In the genomic region with DNA sequence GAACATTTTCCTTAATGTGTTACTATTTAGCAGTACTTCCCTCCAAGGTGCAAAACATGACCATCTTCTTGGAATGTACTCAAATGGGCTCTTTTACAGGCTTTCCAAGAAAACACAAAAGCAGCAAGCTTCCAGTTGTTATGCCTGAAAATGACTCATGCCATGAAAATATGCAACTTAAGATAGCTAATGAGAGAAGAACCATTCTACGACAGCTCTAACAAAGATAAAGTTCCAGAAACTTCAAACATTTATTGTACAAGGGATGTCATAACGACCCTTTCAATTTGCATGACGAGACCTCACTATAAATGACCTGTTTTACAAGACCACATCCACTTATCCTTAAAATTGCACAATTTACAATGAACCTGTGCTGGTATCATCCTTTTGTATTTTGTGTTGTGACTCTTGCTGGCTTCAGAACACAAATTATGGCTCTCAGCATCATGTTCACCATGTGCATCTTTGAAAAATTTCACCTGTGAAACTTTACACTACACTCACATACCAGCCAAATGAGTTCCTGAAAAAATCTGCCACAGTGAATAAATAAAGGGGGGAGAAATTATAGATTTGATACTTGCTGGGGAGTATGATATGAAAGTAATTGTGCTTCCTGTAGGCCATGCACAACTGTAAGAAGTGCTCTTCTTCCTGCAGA, we compare ENCODE assay signal across 24 cellular contexts.
DNase-seq lines count a peak whose midpoint lies in the region; ATAC-seq, FAIRE-seq and TF ChIP-seq lines count a peak whose summit lies in the region.
"Had no signal": no experiment of that assay in that cellular context is flagged by ENCODE, and none has a peak within 500 bp of the region (broad histone marks: within the 10 kb centered on the region; RNA-seq: fewer than 3 reads in every experiment).

No MANE protein-coding gene starts in this region.

- intact Hi-C loops in HepG2 (cut with micrococcal nuclease; ENCODE audit: unreplicated experiment): no loop called here

- H3K9ac ChIP-seq in SK-N-SH: no peak overlapping the region
- no peak overlapping the region for H3K9ac ChIP-seq in HepG2 (ENCODE audit: insufficient read depth, low read depth, low read length)

- TF ChIP-seq CTCF in SK-N-SH (IDR thresholded peaks at IDR 0.05) (no peak), HepG2 (CRISPR knock-in tag; IDR thresholded peaks at IDR 0.05) (no peak)

- peak in 1 of 2 experiments; percentile 31; a peak in 1 of 4 replicates for TF ChIP-seq EP300 in SK-N-SH (IDR thresholded peaks at IDR 0.05; ENCODE audit: borderline replicate concordance in 1 of 2, low read depth in 1 of 2, low read length in 1 of 2)
- TF ChIP-seq EP300 in HepG2 (IDR thresholded peaks at IDR 0.05; ENCODE audit: low read depth in 2 of 2, low read length in 2 of 2): no peak
- no peak for TF ChIP-seq EP300 in HepG2 (CRISPR knock-in tag; IDR thresholded peaks at IDR 0.05; ENCODE audit: borderline replicate concordance)

- H3F3A ChIP-seq in SK-N-SH (replicated peaks; ENCODE audit: insufficient read depth): peaks cover 10% of the 10 kb centered on the region

- H3K36me3 ChIP-seq in SK-N-SH (replicated peaks in 1 of 2; ENCODE audit: control insufficient read depth in 1 of 2, insufficient read depth in 2 of 2, low read length in 1 of 2): no peaks in the 10 kb centered on the region
- 0 out of 5 replicates have a peak, but pooled peaks cover 0 to 5% of the 10 kb centered on the region in 2 experiments for H3K36me3 ChIP-seq in HepG2 (replicated peaks in 1 of 2; ENCODE audit: control insufficient read depth in 1 of 2, insufficient read depth in 2 of 2, low read length in 2 of 2)
- H3K36me3 ChIP-seq: heart right ventricle, tibial nerve had no signal

- H3K4me1 ChIP-seq in SK-N-SH (ENCODE audit: control insufficient read depth in 1 of 2, insufficient read depth in 2 of 2, low read depth in 1 of 2, low read length in 1 of 2) (no peaks in the 10 kb centered on the region; a peak in 3 of 4 replicates), HepG2 (ENCODE audit: insufficient read depth, low read length) (no peaks in the 10 kb centered on the region)

- 77% methylated on average over 3 of the region's 3 CpGs for WGBS in SK-N-SH (ENCODE audit: low lambda C conversion rate)
- WGBS in HepG2 (ENCODE audit: low lambda C conversion rate): 93% methylated on average over 3 of the region's 3 CpGs

- no peaks in the 10 kb centered on the region; the same call in 1 of the 2 replicates for H4K20me1 ChIP-seq in SK-N-SH (ENCODE audit: insufficient read depth)
- 0 out of 2 replicates have a peak, but pooled peaks cover 2% of the 10 kb centered on the region for H4K20me1 ChIP-seq in HepG2 (ENCODE audit: insufficient read depth, low read length)

- TF ChIP-seq POLR2A in H54 (IDR thresholded peaks at IDR 0.05; ENCODE audit: low read depth, low read length) (no peak), HepG2 (IDR thresholded peaks at IDR 0.05; ENCODE audit: insufficient read depth in 1 of 2, low read depth in 2 of 2, low read length in 2 of 2) (no peak)

- H2AFZ ChIP-seq in SK-N-SH (ENCODE audit: low read depth) (no peak overlapping the region), HepG2 (ENCODE audit: low read length) (no peak overlapping the region)

- no peaks in the 10 kb centered on the region for H3K9me2 ChIP-seq in SK-N-SH

- in situ Hi-C loops in HepG2 (cut with HindIII; ENCODE audit: extremely low pct_ligation_motif_present, low pct_unique_long_range_greater_than_20kb): no loop called here

- H3K4me2 ChIP-seq in SK-N-SH (no peak overlapping the region), HepG2 (ENCODE audit: low read depth, low read length) (no peak overlapping the region)

- peak; percentile 6 for DNase-seq in H54 (ENCODE audit: insufficient read length, low spot score)
- DNase-seq in SK-N-SH: no peak
- DNase-seq in fibroblast of gingiva (ENCODE audit: low read depth): peak; percentile 60
- DNase-seq in renal cortical epithelial cell (ENCODE audit: low read depth): peak; percentile 76
- DNase-seq in HepG2 (ENCODE audit: low spot score): no peak
- DNase-seq: activated CD4-positive, alpha-beta T cell treated with anti-CD3 and anti-CD28 coated beads, Interleukin-2, amount 10 ng/mL, durations not matched to agents 7 days and 5 days; activated T-cell treated with anti-CD3 and anti-CD28 coated beads, Interleukin-2, amount 50 U/mL, for 1 hour; CD4-positive, alpha-beta T cell; central memory CD4-positive, alpha-beta T cell; DND-41; endodermal cell; GOT3; heart right ventricle; kidney glomerular epithelial cell; mucosa of descending colon; NCI-H1105 treated with DMSO at 0.1 percent for 48 hours; occipital lobe; SIG-M5; T1000 had no signal

- BruUV-seq in HepG2 (replicated peaks; lab: Mats Ljungman, UMichigan): no TSS peak

- H3K79me2 ChIP-seq in SK-N-SH (ENCODE audit: insufficient read depth) (peaks cover 18% of the 10 kb centered on the region), HepG2 (ENCODE audit: insufficient read depth, low read length) (peaks cover 7% of the 10 kb centered on the region)

- H3K9me3 ChIP-seq in SK-N-SH (no peaks in the 10 kb centered on the region), HepG2 (ENCODE audit: low read length) (no peaks in the 10 kb centered on the region)
- H3K9me3 ChIP-seq: heart right ventricle, mucosa of descending colon, tibial nerve had no signal

- FAIRE-seq in H54 (lab: Jason Lieb, UNC): peak; percentile 73
- FAIRE-seq in HepG2 (lab: Jason Lieb, UNC): no peak

- TF ChIP-seq RAD21 in SK-N-SH (IDR thresholded peaks at IDR 0.05; ENCODE audit: low read length): no peak
- no peak for TF ChIP-seq RAD21 in HepG2 (CRISPR knock-in tag; IDR thresholded peaks at IDR 0.05)

- no peak overlapping the region for H3K4me3 ChIP-seq in SK-N-SH (ENCODE audit: low read depth in 2 of 2, low read length in 1 of 2)
- H3K4me3 ChIP-seq in HepG2 (replicated peaks in 1 of 3; ENCODE audit: insufficient read depth in 1 of 3, low read depth in 2 of 3, low read length in 3 of 3): no peak overlapping the region
- H3K4me3 ChIP-seq: heart right ventricle, mucosa of descending colon, tibial nerve had no signal

- POLR2A ChIA-PET in SK-N-SH (lab: Yijun Ruan, JAX): no interaction called here
- POLR2A ChIA-PET in HepG2 (lab: Yijun Ruan, JAX): no interaction called here

- CTCF ChIA-PET in SK-N-SH (lab: Yijun Ruan, JAX): no interaction called here
- CTCF ChIA-PET in HepG2 (lab: Yijun Ruan, JAX; ENCODE audit: low intra/inter-chr PET ratio, low total read pairs): no interaction called here

- H3K27me3 ChIP-seq in SK-N-SH (ENCODE audit: insufficient read depth) (no peaks in the 10 kb centered on the region), HepG2 (ENCODE audit: control insufficient read depth in 1 of 2, insufficient read depth in 2 of 2, low read length in 2 of 2) (no peaks in the 10 kb centered on the region)
- H3K27me3 ChIP-seq: heart right ventricle, tibial nerve had no signal

- no peak overlapping the region; a peak in 1 of 4 replicates for H3K27ac ChIP-seq in SK-N-SH (ENCODE audit: low read depth in 2 of 2, low read length in 1 of 2)
- H3K27ac ChIP-seq in HepG2 (ENCODE audit: extremely low read length, insufficient read depth, low read length): no peak overlapping the region
- H3K27ac ChIP-seq: heart right ventricle, tibial nerve had no signal

- no peak for ATAC-seq in HepG2
- ATAC-seq in GM21717 (IDR thresholded peaks at IDR 0.05; ENCODE audit: unreplicated experiment): no peak
- no peak for ATAC-seq in GM21526 (IDR thresholded peaks at IDR 0.05; ENCODE audit: low FRiP score, unreplicated experiment)
- no peak for ATAC-seq in esophagus mucosa
- ATAC-seq: heart right ventricle; mucosa of descending colon; stimulated activated effector memory CD8-positive, alpha-beta T cell treated with anti-CD3 and anti-CD28 coated beads, Interleukin-12 subunit alpha, Interleukin-12 subunit beta, amount 100 ng/mL, for 72 hours had no signal

TF ChIP-seq in SK-N-SH, 30 proteins besides CTCF, POLR2A, EP300 and RAD21 (continues in another document):
- TF ChIP-seq JUND (IDR thresholded peaks at IDR 0.05): peak; percentile 50; the same call in 1 of the 2 replicates
- no peak for TF ChIP-seq EZH2phosphoT487 (IDR thresholded peaks at IDR 0.05; ENCODE audit: borderline replicate concordance, low read depth)
- TF ChIP-seq TCF12 (IDR thresholded peaks at IDR 0.05): peak; percentile 39; the same call in 1 of the 2 replicates
- TF ChIP-seq, protein P1, sequence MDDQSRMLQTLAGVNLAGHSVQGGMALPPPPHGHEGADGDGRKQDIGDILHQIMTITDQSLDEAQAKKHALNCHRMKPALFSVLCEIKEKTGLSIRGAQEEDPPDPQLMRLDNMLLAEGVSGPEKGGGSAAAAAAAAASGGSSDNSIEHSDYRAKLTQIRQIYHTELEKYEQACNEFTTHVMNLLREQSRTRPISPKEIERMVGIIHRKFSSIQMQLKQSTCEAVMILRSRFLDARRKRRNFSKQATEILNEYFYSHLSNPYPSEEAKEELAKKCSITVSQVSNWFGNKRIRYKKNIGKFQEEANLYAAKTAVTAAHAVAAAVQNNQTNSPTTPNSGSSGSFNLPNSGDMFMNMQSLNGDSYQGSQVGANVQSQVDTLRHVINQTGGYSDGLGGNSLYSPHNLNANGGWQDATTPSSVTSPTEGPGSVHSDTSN (IDR thresholded peaks at IDR 0.05): peak; percentile 67
- TF ChIP-seq FOSL2 (IDR thresholded peaks at IDR 0.05; ENCODE audit: borderline replicate concordance, low read depth): peak; percentile 57; the same call in 1 of the 2 replicates

TF ChIP-seq in HepG2, 621 proteins besides CTCF, POLR2A, EP300 and RAD21:
- TF ChIP-seq, protein P2, sequence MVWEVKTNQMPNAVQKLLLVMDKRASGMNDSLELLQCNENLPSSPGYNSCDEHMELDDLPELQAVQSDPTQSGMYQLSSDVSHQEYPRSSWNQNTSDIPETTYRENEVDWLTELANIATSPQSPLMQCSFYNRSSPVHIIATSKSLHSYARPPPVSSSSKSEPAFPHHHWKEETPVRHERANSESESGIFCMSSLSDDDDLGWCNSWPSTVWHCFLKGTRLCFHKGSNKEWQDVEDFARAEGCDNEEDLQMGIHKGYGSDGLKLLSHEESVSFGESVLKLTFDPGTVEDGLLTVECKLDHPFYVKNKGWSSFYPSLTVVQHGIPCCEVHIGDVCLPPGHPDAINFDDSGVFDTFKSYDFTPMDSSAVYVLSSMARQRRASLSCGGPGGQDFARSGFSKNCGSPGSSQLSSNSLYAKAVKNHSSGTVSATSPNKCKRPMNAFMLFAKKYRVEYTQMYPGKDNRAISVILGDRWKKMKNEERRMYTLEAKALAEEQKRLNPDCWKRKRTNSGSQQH (CRISPR knock-in tag; IDR thresholded peaks at IDR 0.05; ENCODE audit: low read depth): no peak
- TF ChIP-seq NONO (IDR thresholded peaks at IDR 0.05) (no peak), NONO (CRISPR knock-in tag; conservative IDR thresholded peaks at IDR 0.05) (no peak)

Comparison
In these comparisons a context has a peak if more than half of its experiments do, and no peak if none do; other contexts are left out.
1. DNase-seq: peak in H54 (single experiment), fibroblast of gingiva (single experiment) and renal cortical epithelial cell (single experiment); none in SK-N-SH (single experiment) and HepG2 (single experiment).